8 cellular contexts compared by ENCODE assay signal in the genomic region with DNA sequence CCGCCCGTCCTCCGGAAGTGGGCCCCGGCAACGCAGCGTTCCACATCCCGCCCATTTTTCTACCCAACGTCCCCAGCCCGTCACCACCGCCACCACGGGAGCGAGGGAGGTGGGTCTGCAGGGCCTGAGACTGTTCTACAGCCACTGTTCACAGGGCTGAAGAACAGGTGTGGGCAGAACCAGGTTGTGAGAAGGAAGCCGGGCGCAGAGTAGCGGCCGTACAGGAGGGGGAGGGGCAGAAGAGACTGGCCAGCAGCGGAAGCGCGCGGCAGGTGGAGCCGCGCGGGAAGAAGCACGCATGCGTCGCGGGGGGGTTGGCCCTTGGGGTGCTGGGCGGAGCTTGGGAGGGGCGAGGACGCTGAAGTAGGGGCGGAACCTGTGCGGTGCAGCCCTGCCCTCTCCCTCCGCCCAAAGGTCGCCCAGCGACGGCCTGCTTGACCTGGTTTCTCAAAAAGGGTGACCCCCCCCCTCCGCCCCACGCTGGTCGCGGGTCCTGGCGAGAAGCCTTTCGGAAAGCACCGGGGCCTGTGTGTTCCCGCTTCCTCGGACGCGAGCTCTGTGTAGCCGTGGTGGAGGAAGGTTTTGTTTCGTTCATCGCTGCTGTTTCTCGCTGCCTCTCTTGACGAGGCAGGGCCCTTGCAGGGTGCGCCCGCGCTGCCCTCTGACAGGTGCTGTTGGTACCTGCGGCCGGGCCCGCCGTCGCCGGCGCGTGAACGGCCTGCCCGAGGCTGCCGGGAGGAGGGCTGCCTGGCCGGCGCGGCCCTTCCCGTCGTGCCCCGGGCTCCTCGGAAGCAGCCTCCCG. TPM values are rescaled to one million over a fixed set of nuclear protein-coding genes. Genes with fewer than 3 reads are reported as not detected.
DNase-seq lines count a peak whose midpoint lies in the region; ATAC-seq and TF ChIP-seq lines count a peak whose summit lies in the region.

No MANE protein-coding gene starts in this region.

- peaks cover 40 to 50% of the 10 kb centered on the region in 2 donors for H3K4me1 ChIP-seq in thoracic aorta (ENCODE audit: control insufficient read depth in 1 of 2, low read depth in 2 of 2)

- peak; percentile 94 for DNase-seq in GM10248 (ENCODE audit: extremely low spot score)
- peak; percentile 94 for DNase-seq in NAMALWA (ENCODE audit: low spot score)
- peak; percentile 94 for DNase-seq in SK-N-DZ (ENCODE audit: low spot score)
- peak; percentile 94 to 96 for DNase-seq in activated naive CD4-positive, alpha-beta T cell treated with anti-CD3 and anti-CD28 coated beads, Interleukin-2, amount 50 U/mL, for 72 hours (ENCODE audit: low spot score in 2 of 2)
- peak; percentile 96 for DNase-seq in glomerular visceral epithelial cell (ENCODE audit: extremely low spot score)
- DNase-seq in osteocyte (ENCODE audit: extremely low spot score, unreplicated experiment) = peak; percentile 97
- DNase-seq in thoracic aorta (ENCODE audit: low spot score) = peak; percentile 77

- POLR2A ChIA-PET in GM10248 (lab: Yijun Ruan, JAX) = interaction anchor here (1.0 kb wide), 2 partner anchors 20 to 22 kb away, joined by 4 to 7 read pairs; no protein-coding TSS in a partner anchor

- H3K27me3 Mint-ChIP-seq in osteocyte (ENCODE audit: unreplicated experiment) = no peaks in the 10 kb centered on the region

- H3K9me3 ChIP-seq in thoracic aorta = no peaks in the 10 kb centered on the region

- H3K9me3 Mint-ChIP-seq in activated naive CD4-positive, alpha-beta T cell treated with anti-CD3 and anti-CD28 coated beads, Interleukin-2, amount 50 U/mL, for 72 hours = no peaks in the 10 kb centered on the region
- H3K9me3 Mint-ChIP-seq in osteocyte (ENCODE audit: unreplicated experiment) = no peaks in the 10 kb centered on the region

- peak overlapping the region; percentile 93 to 99 for H3K27ac Mint-ChIP-seq in activated naive CD4-positive, alpha-beta T cell treated with anti-CD3 and anti-CD28 coated beads, Interleukin-2, amount 50 U/mL, for 72 hours
- peak overlapping the region; percentile 98 for H3K27ac Mint-ChIP-seq in osteocyte (ENCODE audit: unreplicated experiment)

- H3K36me3 ChIP-seq in thoracic aorta = no peaks in the 10 kb centered on the region

- H3K36me3 Mint-ChIP-seq in activated naive CD4-positive, alpha-beta T cell treated with anti-CD3 and anti-CD28 coated beads, Interleukin-2, amount 50 U/mL, for 72 hours = peaks cover 35 to 41% of the 10 kb centered on the region in 2 donors
- no peaks in the 10 kb centered on the region for H3K36me3 Mint-ChIP-seq in osteocyte (ENCODE audit: unreplicated experiment)

- H3K4me3 Mint-ChIP-seq in osteocyte (ENCODE audit: unreplicated experiment) = peak overlapping the region; percentile 97

- H3K27ac ChIP-seq in thoracic aorta = peak overlapping the region; percentile 91 to 94

- peak overlapping the region; percentile 91 for H3K4me3 ChIP-seq in thoracic aorta

- ATAC-seq in HG02571 (IDR thresholded peaks at IDR 0.05; ENCODE audit: unreplicated experiment) (peak; percentile 67), thoracic aorta (ENCODE audit: insufficient number of reproducible peaks, low FRiP score, low read depth) (peak; percentile 96)
- peak; percentile 80 to 82 for ATAC-seq in activated naive CD4-positive, alpha-beta T cell treated with anti-CD3 and anti-CD28 coated beads, Interleukin-2, amount 50 U/mL, for 72 hours

- TF ChIP-seq CTCF in GM10248 (IDR thresholded peaks at IDR 0.05; ENCODE audit: control extremely low read depth, extremely low read depth, low read depth, missing control alignments) (no peak), osteocyte (IDR thresholded peaks at IDR 0.05) (no peak), thoracic aorta (IDR thresholded peaks at IDR 0.05) (no peak)

- no peaks in the 10 kb centered on the region for H3K27me3 ChIP-seq in thoracic aorta (replicated peaks; ENCODE audit: insufficient read depth)

- H3K4me1 Mint-ChIP-seq in osteocyte (ENCODE audit: unreplicated experiment) = peaks cover 52% of the 10 kb centered on the region

- CTCF ChIA-PET in GM10248 (lab: Yijun Ruan, JAX) = interaction anchor here (1.0 kb wide), 1 partner anchor 11 kb away, joined by 3 read pairs; no protein-coding TSS in a partner anchor

RNA-seq across cellular contexts. Expression of a gene that starts 7.8 kb away (rescaled TPM):
- polyA plus RNA-seq in SK-N-DZ (2014; cell fraction: cytosol; rRNA removed) = 40.8 and 45.6 TPM in 2 replicates
- polyA plus RNA-seq in SK-N-DZ (2014; cell fraction: nucleus; rRNA removed) = 42.4 and 44.6 TPM in 2 replicates
- 100 to 1,000 TPM; 130 to 157 TPM for total RNA-seq in activated naive CD4-positive, alpha-beta T cell treated with anti-CD3 and anti-CD28 coated beads, Interleukin-2, amount 50 U/mL, for 72 hours
- total RNA-seq in osteocyte (137 and 140 TPM in 2 replicates), thoracic aorta (100 to 1,000 TPM; 226 to 244 TPM)

RNA-seq across cellular contexts. Expression of a gene that starts 50.7 kb away (rescaled TPM):
- polyA plus RNA-seq in SK-N-DZ (2014; cell fraction: cytosol; rRNA removed) = 22.9 and 31.3 TPM in 2 replicates
- polyA plus RNA-seq in SK-N-DZ (2014; cell fraction: nucleus; rRNA removed) = 42.3 and 55.6 TPM in 2 replicates
- total RNA-seq in activated naive CD4-positive, alpha-beta T cell treated with anti-CD3 and anti-CD28 coated beads, Interleukin-2, amount 50 U/mL, for 72 hours = 10 to 100 TPM; 13.5 to 27.9 TPM
- total RNA-seq in osteocyte = 21.7 and 22.2 TPM in 2 replicates
- 10 to 100 TPM; 12.2 to 19.0 TPM for total RNA-seq in thoracic aorta

Comparison
In these comparisons a context has a peak if more than half of its experiments do, and no peak if none do; other contexts are left out.
1. Peak in every context shown above with its lines: DNase-seq, ATAC-seq, H3K4me3 ChIP-seq and H3K27ac ChIP-seq.